Comparison of ENCODE assay signal across 8 cellular contexts in the genomic region with DNA sequence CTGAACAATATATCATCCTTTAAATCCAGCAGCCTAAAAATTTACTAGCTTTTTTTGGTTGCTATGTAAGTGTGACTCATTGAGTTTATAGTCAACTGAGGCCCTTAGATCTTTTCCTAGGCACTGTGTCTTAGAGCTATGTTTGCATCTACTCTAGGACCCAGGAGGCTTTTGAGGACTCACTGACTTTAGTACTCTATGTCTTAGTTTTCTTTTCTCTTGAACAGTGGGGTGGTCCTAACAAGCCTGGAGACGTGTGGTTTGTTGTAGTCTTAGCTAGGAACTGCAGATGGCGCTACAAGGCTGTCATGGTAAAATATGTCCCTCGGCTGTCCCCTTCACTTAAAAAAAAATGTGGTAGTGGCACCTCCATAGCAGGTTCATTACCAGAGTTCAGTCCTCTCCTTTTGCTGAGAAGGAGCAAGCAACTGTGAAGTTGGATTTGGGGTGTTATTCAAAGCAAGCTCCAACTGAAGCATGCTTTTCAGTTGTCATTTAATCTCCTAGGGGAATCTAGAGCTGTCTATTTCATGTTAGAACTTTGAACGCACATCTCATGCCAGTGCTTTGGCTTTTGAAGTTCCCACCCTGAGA. TPM values are rescaled to one million over a fixed set of nuclear protein-coding genes. Genes with fewer than 3 reads are reported as not detected.
DNase-seq lines count a peak whose midpoint lies in the region; ATAC-seq, FAIRE-seq and TF ChIP-seq lines count a peak whose summit lies in the region.

No MANE protein-coding gene starts in this region.

- no peaks in the 10 kb centered on the region for H3K36me3 ChIP-seq in SJCRH30
- H3K36me3 ChIP-seq in K562 (ENCODE audit: control insufficient read depth, insufficient read depth, low read length) = no peaks in the 10 kb centered on the region

- no peaks in the 10 kb centered on the region for H3K9me3 Mint-ChIP-seq in immature natural killer cell
- H3K9me3 Mint-ChIP-seq in stimulated activated effector memory CD8-positive, alpha-beta T cell treated with anti-CD3 and anti-CD28 coated beads, Interleukin-12 subunit alpha, Interleukin-12 subunit beta, amount 100 ng/mL, for 72 hours = no peaks in the 10 kb centered on the region

- TF ChIP-seq EP300 in K562 (IDR thresholded peaks at IDR 0.05; ENCODE audit: low read length) = no peak

- WGBS in K562 (ENCODE audit: insufficient coverage, low coverage, missing lambda C conversion rate) = 7% methylated on average over 4 of the region's 4 CpGs

- H3K4me2 ChIP-seq in K562 (ENCODE audit: insufficient read depth, low read length) = no peak overlapping the region

- H3K27ac Mint-ChIP-seq in immature natural killer cell = no peak overlapping the region
- no peak overlapping the region for H3K27ac Mint-ChIP-seq in stimulated activated effector memory CD8-positive, alpha-beta T cell treated with anti-CD3 and anti-CD28 coated beads, Interleukin-12 subunit alpha, Interleukin-12 subunit beta, amount 100 ng/mL, for 72 hours

- TF ChIP-seq POLR2A in K562 (conservative IDR thresholded peaks at IDR 0.05) = no peak

- H3K4me3 ChIP-seq in SJCRH30 = no peak overlapping the region
- no peak overlapping the region for H3K4me3 ChIP-seq in K562

- H3K36me3 Mint-ChIP-seq in immature natural killer cell = peaks cover 0 to 4% (median 3%) of the 10 kb centered on the region in 3 donors
- H3K36me3 Mint-ChIP-seq in stimulated activated effector memory CD8-positive, alpha-beta T cell treated with anti-CD3 and anti-CD28 coated beads, Interleukin-12 subunit alpha, Interleukin-12 subunit beta, amount 100 ng/mL, for 72 hours = no peaks in the 10 kb centered on the region

- no peaks in the 10 kb centered on the region for H3K79me2 ChIP-seq in K562 (ENCODE audit: control insufficient read depth, insufficient read depth, low read length)

- H3K9me1 ChIP-seq in K562 (ENCODE audit: control insufficient read depth, insufficient read depth, low read length) = no peaks in the 10 kb centered on the region

- DNase-seq in NCI-H128 (lab: John Stamatoyannopoulos, UW; ENCODE audit: unreplicated experiment) (peak; percentile 57), SJCRH30 (peak; percentile 75 to 95), K562 (ENCODE audit: extremely low read depth in 1 of 4, low spot score in 3 of 4) (peak; percentile 69 to 86 (median 72)), immature natural killer cell (peak; percentile 55 to 70 (median 60))
- no peak for DNase-seq in stimulated activated effector memory CD8-positive, alpha-beta T cell treated with anti-CD3 and anti-CD28 coated beads, Interleukin-12 subunit alpha, Interleukin-12 subunit beta, amount 100 ng/mL, for 72 hours (ENCODE audit: low spot score in 2 of 2)

- no peak overlapping the region for H3K9ac ChIP-seq in K562 (ENCODE audit: insufficient read depth in 1 of 2, low read depth in 2 of 2, low read length in 2 of 2)

- POLR2A ChIA-PET in K562 (lab: Yijun Ruan, JAX) = interaction anchor here (0.6 to 2.7 kb wide), 13 partner anchors 8 to 1204 kb away, joined by 3 to 14 read pairs (median 3); partner anchors contain the start of genes LMBR1L and SPATS2

- peak; percentile 88 for TF ChIP-seq CTCF in C4-2B (conservative IDR thresholded peaks at IDR 0.05)
- peak; percentile 80 to 94 (median 90) for TF ChIP-seq CTCF in K562 (IDR thresholded peaks at IDR 0.05 in 2 of 3, conservative IDR thresholded peaks at IDR 0.05 in 1 of 3; ENCODE audit: insufficient read depth in 2 of 3, low read depth in 1 of 3, low read length in 3 of 3)

- no peaks in the 10 kb centered on the region for H4K20me1 ChIP-seq in K562 (replicated peaks; ENCODE audit: control insufficient read depth, insufficient read depth, low read length)

- H3K4me1 ChIP-seq in SJCRH30 (no peaks in the 10 kb centered on the region), K562 (replicated peaks in 1 of 2; ENCODE audit: control insufficient read depth in 2 of 2, insufficient read depth in 2 of 2, low read length in 2 of 2) (no peaks in the 10 kb centered on the region)

- peak; percentile 98 for TF ChIP-seq RAD21 in K562 (CRISPR knock-in tag; conservative IDR thresholded peaks at IDR 0.05 in 1 of 2, IDR thresholded peaks at IDR 0.05 in 1 of 2)

- H3K9me3 ChIP-seq in SJCRH30 (replicated peaks) (no peaks in the 10 kb centered on the region), K562 (replicated peaks; ENCODE audit: control insufficient read depth, insufficient read depth, low read depth, low read length) (no peaks in the 10 kb centered on the region)

- no peaks in the 10 kb centered on the region for H3K27me3 ChIP-seq in SJCRH30
- H3K27me3 ChIP-seq in K562 (ENCODE audit: control insufficient read depth in 2 of 2, insufficient read depth in 2 of 2, low read length in 2 of 2) = no peaks in the 10 kb centered on the region

- no peak overlapping the region for H3K4me3 Mint-ChIP-seq in immature natural killer cell
- H3K4me3 Mint-ChIP-seq in stimulated activated effector memory CD8-positive, alpha-beta T cell treated with anti-CD3 and anti-CD28 coated beads, Interleukin-12 subunit alpha, Interleukin-12 subunit beta, amount 100 ng/mL, for 72 hours = no peak overlapping the region

- CTCF ChIA-PET in K562 (lab: Yijun Ruan, JAX; ENCODE audit: low intra/inter-chr PET ratio) = interaction anchor here (0.6 to 8.6 kb wide), 6 partner anchors 27 to 222 kb away, joined by 3 to 185 read pairs (median 12); no protein-coding TSS in a partner anchor

- FAIRE-seq in K562 (lab: Jason Lieb, UNC) = peak; percentile 76

- BruUV-seq in K562 (replicated peaks; lab: Mats Ljungman, UMichigan) = no TSS peak

- intact Hi-C loops in K562 (cut with micrococcal nuclease) = loop anchor here (1.0 to 10.0 kb wide), 4 partner anchors 156 to 346 kb away; partner anchors contain the start of genes FMNL3 and PRPF40B

- H3K4me1 Mint-ChIP-seq in immature natural killer cell = peaks cover 0 to 2% of the 10 kb centered on the region in 2 donors
- H3K4me1 Mint-ChIP-seq in stimulated activated effector memory CD8-positive, alpha-beta T cell treated with anti-CD3 and anti-CD28 coated beads, Interleukin-12 subunit alpha, Interleukin-12 subunit beta, amount 100 ng/mL, for 72 hours = no peaks in the 10 kb centered on the region

- H3K27me3 Mint-ChIP-seq in immature natural killer cell (ENCODE audit: low read depth in 3 of 3) = peaks cover 0 to 8% (median 4%) of the 10 kb centered on the region in 3 donors

- no peak overlapping the region for H3K27ac ChIP-seq in C4-2B
- no peak overlapping the region for H3K27ac ChIP-seq in SJCRH30
- no peak overlapping the region for H3K27ac ChIP-seq in K562 (ENCODE audit: extremely low read depth, low read depth, low read length)

- H2AFZ ChIP-seq in K562 (ENCODE audit: low read depth, low read length) = peak overlapping the region; percentile 48

- in situ Hi-C loops in K562 (cut with MboI) = no loop called here

- ATAC-seq in GM19452 (IDR thresholded peaks at IDR 0.05; ENCODE audit: unreplicated experiment) (peak; percentile 67), K562 (peak; percentile 96), HG03045 (IDR thresholded peaks at IDR 0.05; ENCODE audit: unreplicated experiment) (no peak)
- ATAC-seq in stimulated activated effector memory CD8-positive, alpha-beta T cell treated with anti-CD3 and anti-CD28 coated beads, Interleukin-12 subunit alpha, Interleukin-12 subunit beta, amount 100 ng/mL, for 72 hours = peak; percentile 88

RNA-seq across cellular contexts. Expression of gene SPATS2, which starts 8.6 kb away (rescaled TPM):
- total RNA-seq in SJCRH30 (2014; rRNA removed; shearing (Covaris generic)) = 67.6 and 72.6 TPM in 2 replicates
- 49.5 and 94.9 TPM in 2 replicates for total RNA-seq in K562 (2011; cell fraction: chromatin; rRNA removed; ENCODE audit: low replicate concordance)
- total RNA-seq in K562 (2011; cell fraction: nucleolus; rRNA removed) = 28.2 and 31.3 TPM in 2 replicates
- total RNA-seq in K562 (2011; cell fraction: nucleoplasm; rRNA removed) = 38.9 and 51.6 TPM in 2 replicates
- total RNA-seq in K562 (2014; rRNA removed) = 9.7 and 12.5 TPM in 2 replicates
- total RNA-seq in K562 (2014; rRNA removed; fragmentation: Illumina TruSeq; extraction: Trizol) = 18.3 and 20.3 TPM in 2 replicates
- total RNA-seq in K562 (2015; rRNA removed; fragmentation: Illumina TruSeq; extraction: Trizol) = 17.8 and 17.9 TPM in 2 replicates
- total RNA-seq in K562 (2021) = 14.6 and 16.3 TPM in 2 replicates
- polyA plus RNA-seq in K562 (2011; rRNA removed) = 30.0 and 48.2 TPM in 2 replicates
- 20.0 and 25.0 TPM in 2 replicates for polyA plus RNA-seq in K562 (2011; cell fraction: cytosol; rRNA removed)
- 17.1 and 18.6 TPM in 2 replicates for polyA plus RNA-seq in K562 (2011; cell fraction: nucleus; rRNA removed)
- polyA plus RNA-seq in K562 (2012) = 14.7 and 16.8 TPM in 2 replicates
- polyA plus RNA-seq in K562 (2014; fragmentation: Illumina TruSeq; extraction: Trizol) = 22.6 and 25.3 TPM in 2 replicates
- polyA plus RNA-seq in K562 (2014; fragmentation: Nextera tagmentation; extraction: Ambion mirVana) = 1 to 10 TPM; 5.4 to 8.7 TPM
- 14.9 and 17.5 TPM in 2 replicates for polyA plus RNA-seq in K562 (2014; rRNA removed)
- 41.3 and 51.6 TPM in 2 replicates for polyA minus RNA-seq in K562 (2011; rRNA and poly(A)+ RNA removed)
- 15.9 and 27.9 TPM in 2 replicates for polyA minus RNA-seq in K562 (2011; cell fraction: cytosol; rRNA and poly(A)+ RNA removed)
- 12.3 and 24.8 TPM in 2 replicates for polyA minus RNA-seq in K562 (2011; cell fraction: nucleus; rRNA and poly(A)+ RNA removed)
- 10 to 100 TPM in 1 of 3 donors, 1 to 10 TPM in 1, not detected in 1; 3.1 to 10.8 TPM for polyA plus RNA-seq in immature natural killer cell

RNA-seq across cellular contexts. Expression of gene DNAJC22, which starts 12.0 kb away (rescaled TPM):
- 10.7 and 11.9 TPM in 2 replicates for total RNA-seq in SJCRH30 (2014; rRNA removed; shearing (Covaris generic))
- total RNA-seq in K562 (2011; cell fraction: chromatin; rRNA removed; ENCODE audit: low replicate concordance) = 2.1 and 4.9 TPM in 2 replicates
- total RNA-seq in K562 (2011; cell fraction: nucleolus; rRNA removed) = 2.0 and 2.3 TPM in 2 replicates
- 1.7 and 2.2 TPM in 2 replicates for total RNA-seq in K562 (2011; cell fraction: nucleoplasm; rRNA removed)
- total RNA-seq in K562 (2014; rRNA removed) (0.50 and 0.69 TPM in 2 replicates), K562 (2014; rRNA removed; fragmentation: Illumina TruSeq; extraction: Trizol) (0.47 and 0.99 TPM in 2 replicates), K562 (2015; rRNA removed; fragmentation: Illumina TruSeq; extraction: Trizol) (0.40 and 0.45 TPM in 2 replicates), K562 (2021) (0.62 and 0.69 TPM in 2 replicates)
- polyA plus RNA-seq in K562 (2011; rRNA removed) (0.83 and 1.2 TPM in 2 replicates), K562 (2014; fragmentation: Illumina TruSeq; extraction: Trizol) (0.36 and 0.61 TPM in 2 replicates), K562 (2014; fragmentation: Nextera tagmentation; extraction: Ambion mirVana) (under 1 TPM; 0.10 to 0.15 TPM), K562 (2014; rRNA removed) (0.36 and 0.98 TPM in 2 replicates), immature natural killer cell (not detected)
- 0.80 and 0.89 TPM in 2 replicates for polyA plus RNA-seq in K562 (2011; cell fraction: cytosol; rRNA removed)
- polyA plus RNA-seq in K562 (2011; cell fraction: nucleus; rRNA removed) = 0.98 and 2.8 TPM in 2 replicates
- polyA plus RNA-seq in K562 (2012) = 0.30 and 0.51 TPM in 2 replicates
- polyA minus RNA-seq in K562 (2011; rRNA and poly(A)+ RNA removed) = 0.57 and 0.84 TPM in 2 replicates
- 0.73 and 0.95 TPM in 2 replicates for polyA minus RNA-seq in K562 (2011; cell fraction: cytosol; rRNA and poly(A)+ RNA removed)
- polyA minus RNA-seq in K562 (2011; cell fraction: nucleus; rRNA and poly(A)+ RNA removed) = 0.33 and 0.67 TPM in 2 replicates

RNA-seq across cellular contexts. Expression of gene C1QL4, which starts 21.7 kb away (rescaled TPM):
- total RNA-seq in SJCRH30 (2014; rRNA removed; shearing (Covaris generic)) = 1.7 and 2.1 TPM in 2 replicates
- total RNA-seq in K562 (2011; cell fraction: chromatin; rRNA removed; ENCODE audit: low replicate concordance) = 0.77 and 1.9 TPM in 2 replicates
- 2.7 and 2.8 TPM in 2 replicates for total RNA-seq in K562 (2011; cell fraction: nucleolus; rRNA removed)
- 1.3 and 1.9 TPM in 2 replicates for total RNA-seq in K562 (2011; cell fraction: nucleoplasm; rRNA removed)
- 2.0 and 2.1 TPM in 2 replicates for total RNA-seq in K562 (2014; rRNA removed)
- 0.10 and 0.15 TPM in 2 replicates for total RNA-seq in K562 (2014; rRNA removed; fragmentation: Illumina TruSeq; extraction: Trizol)
- 0.14 and 0.23 TPM in 2 replicates for total RNA-seq in K562 (2015; rRNA removed; fragmentation: Illumina TruSeq; extraction: Trizol)
- total RNA-seq in K562 (2021) = 1.4 and 1.5 TPM in 2 replicates
- polyA plus RNA-seq in K562 (2011; rRNA removed) = 0.35 and 0.81 TPM in 2 replicates
- polyA plus RNA-seq in K562 (2011; cell fraction: cytosol; rRNA removed) = 0.75 and 1.8 TPM in 2 replicates
- 2.0 and 2.9 TPM in 2 replicates for polyA plus RNA-seq in K562 (2011; cell fraction: nucleus; rRNA removed)
- polyA plus RNA-seq in K562 (2012) = 0.64 and 1.00 TPM in 2 replicates
- 0.31 and 0.61 TPM in 2 replicates for polyA plus RNA-seq in K562 (2014; fragmentation: Illumina TruSeq; extraction: Trizol)
- under 1 TPM; 0.08 to 0.10 TPM for polyA plus RNA-seq in K562 (2014; fragmentation: Nextera tagmentation; extraction: Ambion mirVana)
- 1.2 and 1.3 TPM in 2 replicates for polyA plus RNA-seq in K562 (2014; rRNA removed)
- polyA minus RNA-seq in K562 (2011; rRNA and poly(A)+ RNA removed) = 0.18 TPM in 1 of 2 replicates, not detected in the other
- polyA minus RNA-seq in K562 (2011; cell fraction: cytosol; rRNA and poly(A)+ RNA removed) = 0.38 and 1.0 TPM in 2 replicates
- 0.94 and 1.00 TPM in 2 replicates for polyA minus RNA-seq in K562 (2011; cell fraction: nucleus; rRNA and poly(A)+ RNA removed)
- polyA plus RNA-seq in immature natural killer cell = not detected

RNA-seq across cellular contexts. Expression of gene TROAP, which starts 35.6 kb away (rescaled TPM):
- total RNA-seq in SJCRH30 (2014; rRNA removed; shearing (Covaris generic)) = 79.4 and 87.0 TPM in 2 replicates
- total RNA-seq in K562 (2011; cell fraction: chromatin; rRNA removed; ENCODE audit: low replicate concordance) = 116 and 289 TPM in 2 replicates
- 173 and 178 TPM in 2 replicates for total RNA-seq in K562 (2011; cell fraction: nucleolus; rRNA removed)
- 141 and 151 TPM in 2 replicates for total RNA-seq in K562 (2011; cell fraction: nucleoplasm; rRNA removed)
- total RNA-seq in K562 (2014; rRNA removed) (60.4 and 60.8 TPM in 2 replicates), K562 (2014; rRNA removed; fragmentation: Illumina TruSeq; extraction: Trizol) (39.0 and 56.5 TPM in 2 replicates), K562 (2015; rRNA removed; fragmentation: Illumina TruSeq; extraction: Trizol) (59.2 and 59.8 TPM in 2 replicates), K562 (2021) (72.9 and 83.0 TPM in 2 replicates)
- polyA plus RNA-seq in K562 (2011; rRNA removed) (46.4 and 61.0 TPM in 2 replicates), K562 (2014; fragmentation: Illumina TruSeq; extraction: Trizol) (171 and 183 TPM in 2 replicates), K562 (2014; fragmentation: Nextera tagmentation; extraction: Ambion mirVana) (10 to 100 TPM; 52.1 to 53.7 TPM), K562 (2014; rRNA removed) (101 and 112 TPM in 2 replicates), immature natural killer cell (1 to 10 TPM; 1.9 to 4.1 (median 2.6) TPM)
- polyA plus RNA-seq in K562 (2011; cell fraction: cytosol; rRNA removed) = 34.7 and 45.0 TPM in 2 replicates
- polyA plus RNA-seq in K562 (2011; cell fraction: nucleus; rRNA removed) = 167 and 238 TPM in 2 replicates
- polyA plus RNA-seq in K562 (2012) = 67.5 and 72.2 TPM in 2 replicates
- 26.0 and 27.1 TPM in 2 replicates for polyA minus RNA-seq in K562 (2011; rRNA and poly(A)+ RNA removed)
- polyA minus RNA-seq in K562 (2011; cell fraction: cytosol; rRNA and poly(A)+ RNA removed) = 28.1 and 36.8 TPM in 2 replicates
- polyA minus RNA-seq in K562 (2011; cell fraction: nucleus; rRNA and poly(A)+ RNA removed) = 70.8 and 123 TPM in 2 replicates

Comparison
In these comparisons a context has a peak if more than half of its experiments do, and no peak if none do; other contexts are left out.
1. DNase-seq: peak in NCI-H128 (single experiment), SJCRH30 (2 of 2), K562 (4 of 4) and immature natural killer cell (3 of 3); none in stimulated activated effector memory CD8-positive, alpha-beta T cell treated with anti-CD3 and anti-CD28 coated beads, Interleukin-12 subunit alpha, Interleukin-12 subunit beta, amount 100 ng/mL, for 72 hours (0 of 2).